Comparison of ENCODE assay signal across 2 cellular contexts in the genomic region with DNA sequence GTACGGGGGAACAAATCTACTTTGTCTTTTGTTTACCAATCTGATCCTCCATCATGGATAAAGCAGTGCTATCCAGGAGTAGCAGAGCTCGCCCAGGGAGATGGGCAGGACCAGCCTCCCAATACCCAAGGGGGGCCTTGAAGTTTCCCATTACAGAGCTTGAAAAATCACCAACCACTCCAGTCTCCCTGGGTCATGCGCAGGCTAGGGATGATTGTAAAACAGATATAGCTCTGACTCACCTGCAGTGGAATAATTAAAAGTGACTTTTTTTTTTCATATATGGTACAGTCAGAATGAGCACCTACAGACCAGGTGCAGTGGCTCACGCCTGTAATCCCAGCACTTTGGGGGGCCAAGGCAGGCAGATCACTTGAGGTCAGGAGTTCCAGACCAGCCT.
TF ChIP-seq lines count a peak whose summit lies in the region.

No MANE protein-coding gene starts in this region.

TF ChIP-seq in SK-N-SH treated with all-trans-retinoic acid at 6 μM for 48 hours, 23 proteins besides CTCF, POLR2A, EP300 and RAD21 (continued from another document):
- TF ChIP-seq, protein P1, sequence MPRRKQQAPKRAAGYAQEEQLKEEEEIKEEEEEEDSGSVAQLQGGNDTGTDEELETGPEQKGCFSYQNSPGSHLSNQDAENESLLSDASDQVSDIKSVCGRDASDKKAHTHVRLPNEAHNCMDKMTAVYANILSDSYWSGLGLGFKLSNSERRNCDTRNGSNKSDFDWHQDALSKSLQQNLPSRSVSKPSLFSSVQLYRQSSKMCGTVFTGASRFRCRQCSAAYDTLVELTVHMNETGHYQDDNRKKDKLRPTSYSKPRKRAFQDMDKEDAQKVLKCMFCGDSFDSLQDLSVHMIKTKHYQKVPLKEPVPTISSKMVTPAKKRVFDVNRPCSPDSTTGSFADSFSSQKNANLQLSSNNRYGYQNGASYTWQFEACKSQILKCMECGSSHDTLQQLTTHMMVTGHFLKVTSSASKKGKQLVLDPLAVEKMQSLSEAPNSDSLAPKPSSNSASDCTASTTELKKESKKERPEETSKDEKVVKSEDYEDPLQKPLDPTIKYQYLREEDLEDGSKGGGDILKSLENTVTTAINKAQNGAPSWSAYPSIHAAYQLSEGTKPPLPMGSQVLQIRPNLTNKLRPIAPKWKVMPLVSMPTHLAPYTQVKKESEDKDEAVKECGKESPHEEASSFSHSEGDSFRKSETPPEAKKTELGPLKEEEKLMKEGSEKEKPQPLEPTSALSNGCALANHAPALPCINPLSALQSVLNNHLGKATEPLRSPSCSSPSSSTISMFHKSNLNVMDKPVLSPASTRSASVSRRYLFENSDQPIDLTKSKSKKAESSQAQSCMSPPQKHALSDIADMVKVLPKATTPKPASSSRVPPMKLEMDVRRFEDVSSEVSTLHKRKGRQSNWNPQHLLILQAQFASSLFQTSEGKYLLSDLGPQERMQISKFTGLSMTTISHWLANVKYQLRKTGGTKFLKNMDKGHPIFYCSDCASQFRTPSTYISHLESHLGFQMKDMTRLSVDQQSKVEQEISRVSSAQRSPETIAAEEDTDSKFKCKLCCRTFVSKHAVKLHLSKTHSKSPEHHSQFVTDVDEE (CRISPR knock-in tag; IDR thresholded peaks at IDR 0.05): no peak
- TF ChIP-seq ZFP30 (CRISPR knock-in tag; IDR thresholded peaks at IDR 0.05): no peak
- TF ChIP-seq CSDC2 (CRISPR knock-in tag; IDR thresholded peaks at IDR 0.05): no peak
- no peak for TF ChIP-seq ARNTL (CRISPR knock-in tag; IDR thresholded peaks at IDR 0.05; ENCODE audit: borderline replicate concordance, low read depth)
- TF ChIP-seq, protein P2, sequence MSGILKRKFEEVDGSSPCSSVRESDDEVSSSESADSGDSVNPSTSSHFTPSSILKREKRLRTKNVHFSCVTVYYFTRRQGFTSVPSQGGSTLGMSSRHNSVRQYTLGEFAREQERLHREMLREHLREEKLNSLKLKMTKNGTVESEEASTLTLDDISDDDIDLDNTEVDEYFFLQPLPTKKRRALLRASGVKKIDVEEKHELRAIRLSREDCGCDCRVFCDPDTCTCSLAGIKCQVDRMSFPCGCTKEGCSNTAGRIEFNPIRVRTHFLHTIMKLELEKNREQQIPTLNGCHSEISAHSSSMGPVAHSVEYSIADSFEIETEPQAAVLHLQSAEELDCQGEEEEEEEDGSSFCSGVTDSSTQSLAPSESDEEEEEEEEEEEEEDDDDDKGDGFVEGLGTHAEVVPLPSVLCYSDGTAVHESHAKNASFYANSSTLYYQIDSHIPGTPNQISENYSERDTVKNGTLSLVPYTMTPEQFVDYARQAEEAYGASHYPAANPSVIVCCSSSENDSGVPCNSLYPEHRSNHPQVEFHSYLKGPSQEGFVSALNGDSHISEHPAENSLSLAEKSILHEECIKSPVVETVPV (CRISPR knock-in tag; IDR thresholded peaks at IDR 0.05): no peak

TF ChIP-seq in K562, 482 proteins besides CTCF, POLR2A, EP300 and RAD21 (continued from another document):
- TF ChIP-seq, protein P3, sequence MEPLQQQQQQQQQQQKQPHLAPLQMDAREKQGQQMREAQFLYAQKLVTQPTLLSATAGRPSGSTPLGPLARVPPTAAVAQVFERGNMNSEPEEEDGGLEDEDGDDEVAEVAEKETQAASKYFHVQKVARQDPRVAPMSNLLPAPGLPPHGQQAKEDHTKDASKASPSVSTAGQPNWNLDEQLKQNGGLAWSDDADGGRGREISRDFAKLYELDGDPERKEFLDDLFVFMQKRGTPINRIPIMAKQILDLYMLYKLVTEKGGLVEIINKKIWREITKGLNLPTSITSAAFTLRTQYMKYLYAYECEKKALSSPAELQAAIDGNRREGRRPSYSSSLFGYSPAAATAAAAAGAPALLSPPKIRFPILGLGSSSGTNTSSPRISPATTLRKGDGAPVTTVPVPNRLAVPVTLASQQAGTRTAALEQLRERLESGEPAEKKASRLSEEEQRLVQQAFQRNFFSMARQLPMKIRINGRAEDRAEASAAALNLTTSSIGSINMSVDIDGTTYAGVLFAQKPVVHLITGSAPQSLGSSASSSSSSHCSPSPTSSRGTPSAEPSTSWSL (CRISPR knock-in tag; IDR thresholded peaks at IDR 0.05; ENCODE audit: borderline replicate concordance): no peak
- TF ChIP-seq POLR2G (IDR thresholded peaks at IDR 0.05; ENCODE audit: low read depth, low read length): peak; percentile 31; the same call in 1 of the 2 replicates
- 0 out of 2 replicates have a peak, but pooled peaks have one; percentile 21 for TF ChIP-seq SUPT5H (IDR thresholded peaks at IDR 0.05)
TF ChIP-seq in K562: peak in this region for 3.
